1 cellular context compared by ENCODE assay signal in the genomic region with DNA sequence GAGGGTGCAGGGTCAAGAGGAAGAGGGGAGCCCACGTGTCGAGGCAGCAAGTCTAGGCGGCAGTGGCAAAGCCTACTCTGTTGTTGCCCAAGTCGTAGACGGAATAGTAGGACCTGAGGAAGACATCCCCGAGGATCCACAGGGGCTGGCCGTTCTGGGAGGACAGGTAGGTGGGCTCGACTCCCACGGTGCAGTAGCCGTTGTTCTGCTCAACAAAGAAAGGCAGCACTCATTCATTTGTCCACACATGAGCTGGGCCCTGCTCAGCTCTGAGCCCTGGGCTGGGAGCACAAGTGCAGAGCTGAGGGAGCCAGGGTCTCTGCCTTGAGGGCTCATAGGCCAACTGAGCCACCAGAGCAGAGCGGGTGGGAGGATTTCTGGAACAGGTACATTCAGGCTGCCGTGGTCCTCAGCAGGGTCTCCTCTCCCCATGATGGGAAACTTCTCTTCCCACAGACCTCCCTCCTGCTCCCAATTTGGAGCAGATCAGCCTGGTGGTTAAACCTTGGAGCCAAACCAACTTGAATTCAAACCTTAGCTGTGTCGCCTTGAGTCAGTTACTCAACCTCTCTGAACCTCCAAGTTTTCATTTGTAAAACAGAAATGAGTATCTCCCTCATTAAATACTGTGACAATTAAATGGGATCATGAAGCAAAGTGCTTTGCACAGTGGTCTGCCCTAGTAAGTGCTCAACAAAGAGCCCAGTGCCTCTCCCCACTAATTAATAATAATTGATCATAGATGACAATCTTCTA.
TF ChIP-seq lines count a peak whose summit lies in the region.

No MANE protein-coding gene starts in this region.

TF ChIP-seq in HepG2, 621 proteins besides CTCF, POLR2A, EP300 and RAD21:
- TF ChIP-seq ZBTB38 (CRISPR knock-in tag; IDR thresholded peaks at IDR 0.05), result peak; percentile 63; the same call in 1 of the 2 replicates
- TF ChIP-seq KLF6 (CRISPR knock-in tag; IDR thresholded peaks at IDR 0.05), result no peak
- TF ChIP-seq, protein P1, sequence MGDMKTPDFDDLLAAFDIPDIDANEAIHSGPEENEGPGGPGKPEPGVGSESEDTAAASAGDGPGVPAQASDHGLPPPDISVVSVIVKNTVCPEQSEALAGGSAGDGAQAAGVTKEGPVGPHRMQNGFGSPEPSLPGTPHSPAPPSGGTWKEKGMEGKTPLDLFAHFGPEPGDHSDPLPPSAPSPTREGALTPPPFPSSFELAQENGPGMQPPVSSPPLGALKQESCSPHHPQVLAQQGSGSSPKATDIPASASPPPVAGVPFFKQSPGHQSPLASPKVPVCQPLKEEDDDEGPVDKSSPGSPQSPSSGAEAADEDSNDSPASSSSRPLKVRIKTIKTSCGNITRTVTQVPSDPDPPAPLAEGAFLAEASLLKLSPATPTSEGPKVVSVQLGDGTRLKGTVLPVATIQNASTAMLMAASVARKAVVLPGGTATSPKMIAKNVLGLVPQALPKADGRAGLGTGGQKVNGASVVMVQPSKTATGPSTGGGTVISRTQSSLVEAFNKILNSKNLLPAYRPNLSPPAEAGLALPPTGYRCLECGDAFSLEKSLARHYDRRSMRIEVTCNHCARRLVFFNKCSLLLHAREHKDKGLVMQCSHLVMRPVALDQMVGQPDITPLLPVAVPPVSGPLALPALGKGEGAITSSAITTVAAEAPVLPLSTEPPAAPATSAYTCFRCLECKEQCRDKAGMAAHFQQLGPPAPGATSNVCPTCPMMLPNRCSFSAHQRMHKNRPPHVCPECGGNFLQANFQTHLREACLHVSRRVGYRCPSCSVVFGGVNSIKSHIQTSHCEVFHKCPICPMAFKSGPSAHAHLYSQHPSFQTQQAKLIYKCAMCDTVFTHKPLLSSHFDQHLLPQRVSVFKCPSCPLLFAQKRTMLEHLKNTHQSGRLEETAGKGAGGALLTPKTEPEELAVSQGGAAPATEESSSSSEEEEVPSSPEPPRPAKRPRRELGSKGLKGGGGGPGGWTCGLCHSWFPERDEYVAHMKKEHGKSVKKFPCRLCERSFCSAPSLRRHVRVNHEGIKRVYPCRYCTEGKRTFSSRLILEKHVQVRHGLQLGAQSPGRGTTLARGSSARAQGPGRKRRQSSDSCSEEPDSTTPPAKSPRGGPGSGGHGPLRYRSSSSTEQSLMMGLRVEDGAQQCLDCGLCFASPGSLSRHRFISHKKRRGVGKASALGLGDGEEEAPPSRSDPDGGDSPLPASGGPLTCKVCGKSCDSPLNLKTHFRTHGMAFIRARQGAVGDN (CRISPR knock-in tag; IDR thresholded peaks at IDR 0.05), result peak; percentile 36; the same call in 1 of the 2 replicates
- TF ChIP-seq AGO2 (optimal IDR thresholded peaks at IDR 0.05; ENCODE audit: low read depth, low read length), result peak; percentile 27
- TF ChIP-seq, protein P2, sequence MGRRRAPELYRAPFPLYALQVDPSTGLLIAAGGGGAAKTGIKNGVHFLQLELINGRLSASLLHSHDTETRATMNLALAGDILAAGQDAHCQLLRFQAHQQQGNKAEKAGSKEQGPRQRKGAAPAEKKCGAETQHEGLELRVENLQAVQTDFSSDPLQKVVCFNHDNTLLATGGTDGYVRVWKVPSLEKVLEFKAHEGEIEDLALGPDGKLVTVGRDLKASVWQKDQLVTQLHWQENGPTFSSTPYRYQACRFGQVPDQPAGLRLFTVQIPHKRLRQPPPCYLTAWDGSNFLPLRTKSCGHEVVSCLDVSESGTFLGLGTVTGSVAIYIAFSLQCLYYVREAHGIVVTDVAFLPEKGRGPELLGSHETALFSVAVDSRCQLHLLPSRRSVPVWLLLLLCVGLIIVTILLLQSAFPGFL (CRISPR knock-in tag; IDR thresholded peaks at IDR 0.05), result no peak
- no peak for TF ChIP-seq RCOR2 (CRISPR knock-in tag; IDR thresholded peaks at IDR 0.05)
- peak; percentile 92 for TF ChIP-seq ZNF768 (CRISPR knock-in tag; IDR thresholded peaks at IDR 0.05)
- TF ChIP-seq MED1 (CRISPR knock-in tag; IDR thresholded peaks at IDR 0.05), result no peak
TF ChIP-seq in HepG2: peak in this region for 4.
